In genomic region chr1:78145105-78145580, GRCh38 we compare ENCODE assay signal across 8 cellular contexts.
DNase-seq lines count a peak whose midpoint lies in the region; ATAC-seq and TF ChIP-seq lines count a peak whose summit lies in the region.

No MANE protein-coding gene starts in this region.

- H3K27me3 ChIP-seq in neural progenitor cell, result no peaks in the 10 kb centered on the region
- no peaks in the 10 kb centered on the region for H3K27me3 ChIP-seq in CD8-positive, alpha-beta memory T cell (ENCODE audit: insufficient read depth, low read length, poor library complexity, severe bottlenecking)

- TF ChIP-seq CTCF in fibroblast of the aortic adventitia (IDR thresholded peaks at IDR 0.05; ENCODE audit: insufficient read depth, low read length), result peak; percentile 89
- TF ChIP-seq CTCF in neural progenitor cell (IDR thresholded peaks at IDR 0.05), result peak; percentile 92

- no peak overlapping the region for H3K9ac ChIP-seq in neural progenitor cell

- CTCF ChIA-PET in CD8-positive, alpha-beta memory T cell (lab: Charles Lee), result interaction anchor here (0.7 to 5.3 kb wide), 5 partner anchors 10 to 529 kb away, joined by 3 to 33 read pairs (median 3); partner anchors contain the start of gene IFI44L

- no peak overlapping the region for H3K27ac ChIP-seq in neural progenitor cell
- H3K27ac ChIP-seq in CD8-positive, alpha-beta memory T cell (ENCODE audit: low read depth, low read length), result no peak overlapping the region

- POLR2A ChIA-PET in CD8-positive, alpha-beta memory T cell (lab: Charles Lee), result no interaction called here

- no peaks in the 10 kb centered on the region for H3K79me2 ChIP-seq in neural progenitor cell (ENCODE audit: low read depth)

- H3K4me2 ChIP-seq in neural progenitor cell, result no peak overlapping the region

- no peak overlapping the region for H2AFZ ChIP-seq in neural progenitor cell (replicated peaks)

- H3K27me3 Mint-ChIP-seq in neural progenitor cell (ENCODE audit: insufficient read depth, low read depth), result no peaks in the 10 kb centered on the region
- H3K27me3 Mint-ChIP-seq in CD8-positive, alpha-beta memory T cell, result peaks cover 0 to 34% of the 10 kb centered on the region in 2 donors

- H3K9me3 Mint-ChIP-seq in neural progenitor cell, result peaks cover 6% of the 10 kb centered on the region
- peaks cover 0 to 4% (median 0%) of the 10 kb centered on the region in 5 donors for H3K9me3 Mint-ChIP-seq in CD8-positive, alpha-beta memory T cell

- no peak overlapping the region for H3K27ac Mint-ChIP-seq in neural progenitor cell
- H3K27ac Mint-ChIP-seq in CD8-positive, alpha-beta memory T cell, result no peak overlapping the region

- H3K36me3 ChIP-seq in neural progenitor cell, result no peaks in the 10 kb centered on the region
- no peaks in the 10 kb centered on the region for H3K36me3 ChIP-seq in CD8-positive, alpha-beta memory T cell (ENCODE audit: insufficient read depth, low read length)

- no peaks in the 10 kb centered on the region for H3K36me3 Mint-ChIP-seq in neural progenitor cell
- H3K36me3 Mint-ChIP-seq in CD8-positive, alpha-beta memory T cell, result no peaks in the 10 kb centered on the region

- peak; percentile 66 for ATAC-seq in HG03135 (IDR thresholded peaks at IDR 0.05; ENCODE audit: unreplicated experiment)

- H3K4me1 Mint-ChIP-seq in neural progenitor cell, result peaks cover 2% of the 10 kb centered on the region
- H3K4me1 Mint-ChIP-seq in CD8-positive, alpha-beta memory T cell, result peaks cover 8 to 18% (median 15%) of the 10 kb centered on the region in 3 donors

- H3K9me3 ChIP-seq in neural progenitor cell (ENCODE audit: low read depth), result no peaks in the 10 kb centered on the region
- H3K9me3 ChIP-seq in CD8-positive, alpha-beta memory T cell (ENCODE audit: low read length), result no peaks in the 10 kb centered on the region

- DNase-seq in DMS153 (lab: John Stamatoyannopoulos, UW), result peak; percentile 45
- DNase-seq in GM19240 (ENCODE audit: insufficient read length, low spot score), result peak; percentile 19
- DNase-seq in NCI-H226, result peak; percentile 46
- DNase-seq in activated CD4-positive, alpha-beta T cell treated with anti-CD3 and anti-CD28 coated beads for 48 hours, result peak; percentile 51
- peak; percentile 90 for DNase-seq in fibroblast of the aortic adventitia (ENCODE audit: low read depth)
- DNase-seq in neural progenitor cell (ENCODE audit: low spot score), result peak; percentile 79
- no peak for DNase-seq in CD8-positive, alpha-beta memory T cell

- H4K20me1 ChIP-seq in neural progenitor cell (ENCODE audit: low read depth), result no peaks in the 10 kb centered on the region

- H3F3A ChIP-seq in neural progenitor cell (ENCODE audit: low read depth), result no peaks in the 10 kb centered on the region

- H3K4me3 ChIP-seq in fibroblast of the aortic adventitia (ENCODE audit: low read depth, low read length) (no peak overlapping the region), neural progenitor cell (no peak overlapping the region)
- H3K4me3 ChIP-seq in CD8-positive, alpha-beta memory T cell (ENCODE audit: low read length), result no peak overlapping the region

- H3K4me1 ChIP-seq in neural progenitor cell, result peaks cover 3% of the 10 kb centered on the region
- peaks cover 6% of the 10 kb centered on the region for H3K4me1 ChIP-seq in CD8-positive, alpha-beta memory T cell (ENCODE audit: insufficient read depth, low read length)

- no peak overlapping the region for H3K4me3 Mint-ChIP-seq in neural progenitor cell
- H3K4me3 Mint-ChIP-seq in CD8-positive, alpha-beta memory T cell, result peak overlapping the region in 1 of 7 donors; percentile 16

Comparison
In these comparisons a context has a peak if more than half of its experiments do, and no peak if none do; other contexts are left out.
1. DNase-seq: peak in DMS153 (single experiment), GM19240 (single experiment), NCI-H226 (single experiment), activated CD4-positive, alpha-beta T cell treated with anti-CD3 and anti-CD28 coated beads for 48 hours (single experiment), fibroblast of the aortic adventitia (single experiment) and neural progenitor cell (single experiment); none in CD8-positive, alpha-beta memory T cell (0 of 5).